8 cellular contexts compared by ENCODE assay signal in the genomic region with DNA sequence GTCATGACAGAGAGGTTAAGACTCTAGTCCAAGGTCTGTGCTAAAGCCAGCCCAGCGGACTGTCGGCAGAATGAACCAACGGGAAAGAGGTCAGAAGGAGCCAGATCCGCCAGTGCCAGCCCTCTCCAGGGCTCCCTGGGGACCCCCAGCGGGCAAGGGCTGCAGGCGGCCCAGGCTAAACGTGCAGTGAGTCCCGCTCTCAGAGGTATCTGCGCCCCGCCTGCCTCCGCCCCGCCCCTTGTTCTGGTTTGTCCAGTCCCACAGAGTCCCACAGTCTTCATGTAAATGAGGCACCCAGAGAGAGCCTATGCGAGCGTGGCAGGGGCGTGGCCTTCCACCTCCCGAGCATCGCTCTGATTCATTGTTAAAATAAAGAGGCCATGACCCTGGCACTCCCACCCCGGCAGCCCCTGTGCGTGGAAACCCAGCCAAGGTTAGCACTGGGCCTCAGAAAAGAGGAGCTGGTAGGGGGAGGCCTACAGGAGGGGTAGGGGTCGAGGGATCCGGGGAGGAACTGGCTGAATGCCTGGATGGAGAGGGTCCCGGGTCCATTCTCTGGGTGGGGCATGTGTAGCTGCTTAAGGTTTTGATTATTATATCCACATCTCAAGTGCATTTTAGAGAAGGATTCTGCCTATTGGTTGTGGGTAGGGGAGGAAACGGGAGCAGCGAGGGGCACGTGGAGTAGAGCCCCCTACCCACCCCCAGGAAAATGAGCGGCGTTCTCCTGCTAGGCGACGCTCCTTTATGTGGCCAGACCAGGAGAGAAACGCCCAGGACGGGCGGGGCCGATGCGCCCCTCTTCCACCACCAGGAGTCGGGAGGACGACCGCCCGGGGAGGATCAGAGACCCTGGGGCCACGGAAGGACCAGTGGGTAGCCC.
DNase-seq lines count a peak whose midpoint lies in the region; ATAC-seq and TF ChIP-seq lines count a peak whose summit lies in the region.

A gene with protein sequence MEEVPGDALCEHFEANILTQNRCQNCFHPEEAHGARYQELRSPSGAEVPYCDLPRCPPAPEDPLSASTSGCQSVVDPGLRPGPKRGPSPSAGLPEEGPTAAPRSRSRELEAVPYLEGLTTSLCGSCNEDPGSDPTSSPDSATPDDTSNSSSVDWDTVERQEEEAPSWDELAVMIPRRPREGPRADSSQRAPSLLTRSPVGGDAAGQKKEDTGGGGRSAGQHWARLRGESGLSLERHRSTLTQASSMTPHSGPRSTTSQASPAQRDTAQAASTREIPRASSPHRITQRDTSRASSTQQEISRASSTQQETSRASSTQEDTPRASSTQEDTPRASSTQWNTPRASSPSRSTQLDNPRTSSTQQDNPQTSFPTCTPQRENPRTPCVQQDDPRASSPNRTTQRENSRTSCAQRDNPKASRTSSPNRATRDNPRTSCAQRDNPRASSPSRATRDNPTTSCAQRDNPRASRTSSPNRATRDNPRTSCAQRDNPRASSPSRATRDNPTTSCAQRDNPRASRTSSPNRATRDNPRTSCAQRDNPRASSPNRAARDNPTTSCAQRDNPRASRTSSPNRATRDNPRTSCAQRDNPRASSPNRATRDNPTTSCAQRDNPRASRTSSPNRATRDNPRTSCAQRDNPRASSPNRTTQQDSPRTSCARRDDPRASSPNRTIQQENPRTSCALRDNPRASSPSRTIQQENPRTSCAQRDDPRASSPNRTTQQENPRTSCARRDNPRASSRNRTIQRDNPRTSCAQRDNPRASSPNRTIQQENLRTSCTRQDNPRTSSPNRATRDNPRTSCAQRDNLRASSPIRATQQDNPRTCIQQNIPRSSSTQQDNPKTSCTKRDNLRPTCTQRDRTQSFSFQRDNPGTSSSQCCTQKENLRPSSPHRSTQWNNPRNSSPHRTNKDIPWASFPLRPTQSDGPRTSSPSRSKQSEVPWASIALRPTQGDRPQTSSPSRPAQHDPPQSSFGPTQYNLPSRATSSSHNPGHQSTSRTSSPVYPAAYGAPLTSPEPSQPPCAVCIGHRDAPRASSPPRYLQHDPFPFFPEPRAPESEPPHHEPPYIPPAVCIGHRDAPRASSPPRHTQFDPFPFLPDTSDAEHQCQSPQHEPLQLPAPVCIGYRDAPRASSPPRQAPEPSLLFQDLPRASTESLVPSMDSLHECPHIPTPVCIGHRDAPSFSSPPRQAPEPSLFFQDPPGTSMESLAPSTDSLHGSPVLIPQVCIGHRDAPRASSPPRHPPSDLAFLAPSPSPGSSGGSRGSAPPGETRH (N-terminal part only) (plus strand): TSS at position 392 of the 883 bp plus-strand sequence. CDS start 4,318 bp downstream, outside the sequence.

- peaks cover 16% of the 10 kb centered on the region for H3K4me1 Mint-ChIP-seq in nephron

- peaks cover 3% of the 10 kb centered on the region for H3K27me3 Mint-ChIP-seq in nephron (ENCODE audit: low read depth)

- H3K4me3 Mint-ChIP-seq in nephron: peak within 1 kb of the TSS; percentile 76 to 83 (median 79)

- peak within 1 kb of the TSS; percentile 33 for H3K4me3 ChIP-seq in fibroblast of pulmonary artery (replicated peaks; ENCODE audit: low read depth, low read length)

- DNase-seq in AG09319 (ENCODE audit: extremely low read depth, low read depth) (peak; percentile 79), HUDEP-2 (lab: John Stamatoyannopoulos, UW; ENCODE audit: unreplicated experiment in 76 of 76) (peak in 73 of 76 experiments; percentile 23 to 95 (median 81)), RWPE1 (ENCODE audit: low spot score) (peak; percentile 87), fibroblast of pulmonary artery (ENCODE audit: low read depth) (peak; percentile 93)
- peak; percentile 69 for DNase-seq in activated T-helper 9 cell treated with anti-CD3 and anti-CD28 coated beads, Interleukin-2, amount 50 U/mL, for 16 hours (ENCODE audit: low read depth)
- peak; percentile 88 for DNase-seq in stimulated activated naive CD4-positive, alpha-beta T cell treated with Interleukin-2 at 50 U/mL for 16 hours (lab: John Stamatoyannopoulos, UW)

- peaks cover 12% of the 10 kb centered on the region for H3K36me3 Mint-ChIP-seq in nephron (ENCODE audit: low read depth)

- peak; percentile 93 for ATAC-seq in GM19395 (IDR thresholded peaks at IDR 0.05; ENCODE audit: unreplicated experiment)

- H3K27ac ChIP-seq in RWPE1: peak within 1 kb of the TSS; percentile 63

- no peaks in the 10 kb centered on the region for H3K9me3 Mint-ChIP-seq in nephron

- CTCF ChIA-PET in RWPE1 (lab: Yijun Ruan, JAX): interaction anchor here (0.8 kb wide), 1 partner anchor 112 kb away, joined by 4 read pairs; no protein-coding TSS in a partner anchor

- TF ChIP-seq CTCF in AG09319 (IDR thresholded peaks at IDR 0.05; ENCODE audit: low read depth, low read length) (peak; percentile 50), RWPE1 (conservative IDR thresholded peaks at IDR 0.05; ENCODE audit: low read depth) (peak; percentile 75), fibroblast of pulmonary artery (IDR thresholded peaks at IDR 0.05; ENCODE audit: low read length, missing control alignments) (peak; percentile 40), nephron (IDR thresholded peaks at IDR 0.05; ENCODE audit: unreplicated experiment in 3 of 3) (peak; percentile 47 to 59 (median 51))

- POLR2A ChIA-PET in RWPE1 (lab: Yijun Ruan, JAX; ENCODE audit: low non-redundant PET): no interaction called here

- peak within 1 kb of the TSS; percentile 57 to 89 (median 66) for H3K27ac Mint-ChIP-seq in nephron

Comparison
In these comparisons a context has a peak if more than half of its experiments do, and no peak if none do; other contexts are left out.
1. Peak in every context shown above with its lines: DNase-seq, ATAC-seq, H3K4me3 ChIP-seq and H3K27ac ChIP-seq.